In genomic region chr16:68311316-68311620, GRCh38 we compare ENCODE assay signal across 8 cellular contexts. TPM values are rescaled to one million over a fixed set of nuclear protein-coding genes. Genes with fewer than 3 reads are reported as not detected.
DNase-seq lines count a peak whose midpoint lies in the region; ATAC-seq, FAIRE-seq and TF ChIP-seq lines count a peak whose summit lies in the region.

No MANE protein-coding gene starts in this region.

- TF ChIP-seq EP300 in A549 (IDR thresholded peaks at IDR 0.05) (no peak), gastroesophageal sphincter (IDR thresholded peaks at IDR 0.05) (no peak)

- H2AFZ ChIP-seq in GM23338: peak overlapping the region; percentile 94

- peak overlapping the region; percentile 95 for H3K27ac Mint-ChIP-seq in GM23338

- peaks cover 22% of the 10 kb centered on the region for H4K20me1 ChIP-seq in GM23338 (replicated peaks; ENCODE audit: insufficient read depth)

- no peaks in the 10 kb centered on the region for H3K9me2 ChIP-seq in GM23338 (ENCODE audit: insufficient read depth)

- peaks cover 6% of the 10 kb centered on the region for H3K27me3 Mint-ChIP-seq in GM23338 (ENCODE audit: insufficient read depth, low read depth, poor library complexity)

- WGBS in A549 (ENCODE audit: missing lambda C conversion rate): 2% methylated on average over 11 of the region's 13 CpGs
- WGBS in gastroesophageal sphincter (ENCODE audit: low coverage in 1 of 2), 2 donors: 0% methylated on average over 2 to 10 of the region's 13 CpGs
- WGBS in small intestine, 3 donors: 0 to 3% (median 1%) methylated on average over 13 of the region's 13 CpGs

- H3K79me2 ChIP-seq in GM23338 (replicated peaks; ENCODE audit: insufficient read depth): peaks cover 66% of the 10 kb centered on the region

- POLR2A ChIA-PET in A549 (lab: Yijun Ruan, JAX): interaction anchor here (0.6 to 3.1 kb wide), 17 partner anchors 8 to 191 kb away, joined by 3 to 47 read pairs (median 5); partner anchors contain the start of gene SLC7A6

- no peak for FAIRE-seq in A549 (lab: Jason Lieb, UNC)
- no peak for FAIRE-seq in small intestine (lab: Jason Lieb, UNC)

- no peak for TF ChIP-seq RAD21 in A549 (conservative IDR thresholded peaks at IDR 0.05 in 1 of 2, IDR thresholded peaks at IDR 0.05 in 1 of 2)

- H3K4me1 Mint-ChIP-seq in GM23338: peaks cover 14% of the 10 kb centered on the region

- H3K27ac ChIP-seq in A549: peak overlapping the region; percentile 83 to 90
- peak overlapping the region; percentile 87 for H3K27ac ChIP-seq in GM23338 (ENCODE audit: low read depth)
- H3K27ac ChIP-seq in VCaP: peak overlapping the region; percentile 68
- H3K27ac ChIP-seq in gastroesophageal sphincter: peak overlapping the region in 3 of 4 donors; percentile 83 to 89 (median 84)
- H3K27ac ChIP-seq in small intestine (ENCODE audit: low read depth in 1 of 2, low read length in 1 of 2): peak overlapping the region; percentile 32 to 93

- H3K36me3 Mint-ChIP-seq in GM23338 (ENCODE audit: low read depth): peaks cover 32% of the 10 kb centered on the region

- H3K27me3 ChIP-seq in GM23338 (ENCODE audit: insufficient read depth): no peaks in the 10 kb centered on the region
- no peaks in the 10 kb centered on the region for H3K27me3 ChIP-seq in gastroesophageal sphincter
- no peaks in the 10 kb centered on the region for H3K27me3 ChIP-seq in small intestine (ENCODE audit: control insufficient read depth in 2 of 2, insufficient read depth in 2 of 2, low read length in 2 of 2)

- H3K9me3 ChIP-seq in A549 (no peaks in the 10 kb centered on the region), gastroesophageal sphincter (no peaks in the 10 kb centered on the region), small intestine (ENCODE audit: control insufficient read depth, low read depth) (no peaks in the 10 kb centered on the region)

- DNase-seq in A549 (ENCODE audit: low read depth in 1 of 2, low spot score in 1 of 2): no peak
- DNase-seq in GM23338 (ENCODE audit: low spot score): peak; percentile 60
- no peak for DNase-seq in small intestine
- DNase-seq in NCI-H226: no peak

- no peaks in the 10 kb centered on the region for H3K9me3 Mint-ChIP-seq in GM23338

- no peak for ATAC-seq in A549
- ATAC-seq in GM23338: peak; percentile 73
- ATAC-seq in gastroesophageal sphincter: no peak
- no peak for ATAC-seq in HG02852 (IDR thresholded peaks at IDR 0.05; ENCODE audit: unreplicated experiment)
- no peak for ATAC-seq in GM21367 (IDR thresholded peaks at IDR 0.05; ENCODE audit: unreplicated experiment)

- H3K36me3 ChIP-seq in GM23338 (ENCODE audit: insufficient read depth): peaks cover 28% of the 10 kb centered on the region
- H3K36me3 ChIP-seq in gastroesophageal sphincter: peaks cover 0 to 61% of the 10 kb centered on the region in 2 donors
- H3K36me3 ChIP-seq in small intestine (ENCODE audit: control insufficient read depth in 2 of 2, insufficient read depth in 2 of 2, low read length in 2 of 2): no peaks in the 10 kb centered on the region

- peak overlapping the region; percentile 90 for H3K4me2 ChIP-seq in A549
- peak overlapping the region; percentile 99 for H3K4me2 ChIP-seq in GM23338

- H3K4me3 Mint-ChIP-seq in GM23338: peak overlapping the region; percentile 97

- peaks cover 7% of the 10 kb centered on the region for H3F3A ChIP-seq in GM23338 (replicated peaks; ENCODE audit: low read depth)

- H3K4me3 ChIP-seq in A549 (peak overlapping the region; percentile 91), GM23338 (peak overlapping the region; percentile 97), gastroesophageal sphincter (peak overlapping the region; percentile 69 to 82), small intestine (ENCODE audit: low read depth in 1 of 2, low read length in 2 of 2) (peak overlapping the region; percentile 62 to 97)

- TF ChIP-seq CTCF in A549 (IDR thresholded peaks at IDR 0.05): no peak
- no peak for TF ChIP-seq CTCF in GM23338 (conservative IDR thresholded peaks at IDR 0.05; ENCODE audit: low read depth in 2 of 2)
- no peak for TF ChIP-seq CTCF in VCaP (conservative IDR thresholded peaks at IDR 0.05)
- no peak for TF ChIP-seq CTCF in gastroesophageal sphincter (IDR thresholded peaks at IDR 0.05)

- CTCF ChIA-PET in A549 (lab: Yijun Ruan, JAX): interaction anchor here (0.5 to 3.2 kb wide), 19 partner anchors 8 to 160 kb away, joined by 3 to 20 read pairs (median 4); partner anchors contain the start of gene SLC7A6

- H3K4me1 ChIP-seq in A549 (peaks cover 21% of the 10 kb centered on the region), GM23338 (ENCODE audit: insufficient read depth) (peaks cover 22% of the 10 kb centered on the region), gastroesophageal sphincter (peaks cover 3 to 59% (median 16%) of the 10 kb centered on the region in 3 donors), small intestine (ENCODE audit: control insufficient read depth in 2 of 2, insufficient read depth in 1 of 2, low read depth in 1 of 2, low read length in 1 of 2) (peaks cover 3 to 9% of the 10 kb centered on the region in 2 donors)

- TF ChIP-seq POLR2A in A549 (IDR thresholded peaks at IDR 0.05; ENCODE audit: low read length) (no peak), gastroesophageal sphincter (IDR thresholded peaks at IDR 0.05) (no peak)

TF ChIP-seq in A549, 52 proteins besides CTCF, POLR2A, EP300 and RAD21:
- TF ChIP-seq CBX8 (IDR thresholded peaks at IDR 0.05) (no peak), PHF8 (IDR thresholded peaks at IDR 0.05; ENCODE audit: borderline replicate concordance, low read depth) (0 out of 2 replicates have a peak, but pooled peaks have one; percentile 3)

TF ChIP-seq in GM23338, 12 proteins besides CTCF, POLR2A, EP300 and RAD21 (continues in another document):
- no peak for TF ChIP-seq POLR2AphosphoS5 (IDR thresholded peaks at IDR 0.05; ENCODE audit: low read depth)
- TF ChIP-seq ETS1 (IDR thresholded peaks at IDR 0.05): no peak
- no peak for TF ChIP-seq EZH2phosphoT487 (IDR thresholded peaks at IDR 0.05; ENCODE audit: unreplicated experiment)

RNA-seq across cellular contexts. Expression of gene PRMT7, which starts 0.4 kb away (rescaled TPM):
- polyA plus RNA-seq in A549 (2011; rRNA removed) (37.1 and 37.6 TPM in 2 replicates), A549 (2017; fragmentation: RNase III; extraction: RNeasy Plus Mini Kit Qiagen cat#74134 plus additional on column Dnase treatment) (44.7 to 47.2 TPM (median 46.3 TPM) in 3 replicates), GM23338 (2016; fragmentation: Nextera tagmentation; extraction: Ambion mirVana) (20.2 TPM in 2 replicates), small intestine (10 to 100 TPM; 13.6 to 26.7 (median 13.8) TPM)
- polyA plus RNA-seq in A549 (2012; cell fraction: cytosol; rRNA removed): 49.5 and 59.4 TPM in 2 replicates
- 191 and 230 TPM in 2 replicates for polyA plus RNA-seq in A549 (2012; cell fraction: nucleus; rRNA removed)
- 51.2 and 54.9 TPM in 2 replicates for polyA minus RNA-seq in A549 (2011; rRNA and poly(A)+ RNA removed)
- 61.9 and 65.3 TPM in 2 replicates for total RNA-seq in GM23338 (2014; rRNA removed; shearing (Covaris generic))
- total RNA-seq in gastroesophageal sphincter: 10 to 100 TPM; 11.5 to 34.9 (median 27.4) TPM

RNA-seq across cellular contexts. Expression of gene SLC7A6OS, which starts 0.5 kb away (rescaled TPM):
- 11.0 and 11.9 TPM in 2 replicates for polyA plus RNA-seq in A549 (2011; rRNA removed)
- 5.2 and 6.2 TPM in 2 replicates for polyA plus RNA-seq in A549 (2012; cell fraction: cytosol; rRNA removed)
- polyA plus RNA-seq in A549 (2012; cell fraction: nucleus; rRNA removed): 5.8 and 9.5 TPM in 2 replicates
- polyA plus RNA-seq in A549 (2017; fragmentation: RNase III; extraction: RNeasy Plus Mini Kit Qiagen cat#74134 plus additional on column Dnase treatment): 10.4 to 11.5 TPM (median 10.9 TPM) in 3 replicates
- polyA minus RNA-seq in A549 (2011; rRNA and poly(A)+ RNA removed): 9.0 and 9.1 TPM in 2 replicates
- total RNA-seq in GM23338 (2014; rRNA removed; shearing (Covaris generic)): 16.4 and 16.5 TPM in 2 replicates
- 13.8 and 17.9 TPM in 2 replicates for polyA plus RNA-seq in GM23338 (2016; fragmentation: Nextera tagmentation; extraction: Ambion mirVana)
- 10 to 100 TPM; 10.4 to 18.2 (median 11.2) TPM for total RNA-seq in gastroesophageal sphincter
- polyA plus RNA-seq in small intestine: 1 to 10 TPM; 3.8 to 6.6 (median 5.1) TPM

RNA-seq across cellular contexts. Expression of gene SLC7A6, which starts 46.9 kb away (rescaled TPM):
- 32.9 and 45.3 TPM in 2 replicates for polyA plus RNA-seq in A549 (2011; rRNA removed)
- polyA plus RNA-seq in A549 (2012; cell fraction: cytosol; rRNA removed): 20.8 and 31.4 TPM in 2 replicates
- polyA plus RNA-seq in A549 (2012; cell fraction: nucleus; rRNA removed): 81.4 and 119 TPM in 2 replicates
- 29.1 to 35.9 TPM (median 31.1 TPM) in 3 replicates for polyA plus RNA-seq in A549 (2017; fragmentation: RNase III; extraction: RNeasy Plus Mini Kit Qiagen cat#74134 plus additional on column Dnase treatment)
- polyA minus RNA-seq in A549 (2011; rRNA and poly(A)+ RNA removed): 72.8 and 105 TPM in 2 replicates
- total RNA-seq in GM23338 (2014; rRNA removed; shearing (Covaris generic)): 19.7 and 30.9 TPM in 2 replicates
- 15.0 and 16.6 TPM in 2 replicates for polyA plus RNA-seq in GM23338 (2016; fragmentation: Nextera tagmentation; extraction: Ambion mirVana)
- total RNA-seq in gastroesophageal sphincter: 10 to 100 TPM; 19.1 to 51.5 (median 33.7) TPM
- polyA plus RNA-seq in small intestine: 1 to 10 TPM; 2.0 to 8.5 (median 4.9) TPM
